Comparison of ENCODE assay signal across 23 cellular contexts in genomic region chr9:37635808-37636207, GRCh38. TPM values are rescaled to one million over a fixed set of nuclear protein-coding genes. Genes with fewer than 3 reads are reported as not detected.
"Had no signal": no experiment of that assay in that cellular context is flagged by ENCODE, and none has a peak within 500 bp of the region (broad histone marks: within the 10 kb centered on the region; RNA-seq: fewer than 3 reads in every experiment).

No MANE protein-coding gene starts in this region.

- H3K9me3 Mint-ChIP-seq: IgD-negative memory B cell had no signal

- H3K4me3 ChIP-seq: K562 had no signal

- H3K36me3 Mint-ChIP-seq: IgD-negative memory B cell had no signal

- H3K27ac ChIP-seq: HL-60, KMS-11, RWPE1 had no signal

- DNase-seq: Kasumi-1, MM.1S, NCI-H1092 treated with DMSO at 0.1 percent for 48 hours, NCI-H1436, NCI-H187, NCI-H2029, NCI-H2081 treated with DMSO at 0.1 percent for 48 hours, NCI-H2171, NCI-H226, NCI-H446, NCI-H510A, NCI-H524 treated with DMSO at 0.1 percent for 48 hours, NCI-H69, NCI-H774, SHP77, SK-N-SH had no signal

- H3K9me3 ChIP-seq: SK-N-SH had no signal

- H3K4me3 Mint-ChIP-seq: IgD-negative memory B cell had no signal

- ATAC-seq: K562 had no signal

RNA-seq across cellular contexts. Expression of gene FRMPD1, which starts 14.9 kb away (rescaled TPM):
- total RNA-seq: K562, M059J, SK-MEL-5 had no signal
- polyA plus RNA-seq: IgD-negative memory B cell, K562, SK-N-SH had no signal
